ENCODE assay signal across 18 cellular contexts in genomic region chr16:67256701-67257230, GRCh38. TPM values are rescaled to one million over a fixed set of nuclear protein-coding genes. Genes with fewer than 3 reads are reported as not detected.
DNase-seq lines count a peak whose midpoint lies in the region; ATAC-seq, FAIRE-seq and TF ChIP-seq lines count a peak whose summit lies in the region.
"Had no signal": no experiment of that assay in that cellular context is flagged by ENCODE, and none has a peak within 500 bp of the region (broad histone marks: within the 10 kb centered on the region; RNA-seq: fewer than 3 reads in every experiment).

No MANE protein-coding gene starts in this region.

- no peak for TF ChIP-seq CTCF in kidney (IDR thresholded peaks at IDR 0.05; ENCODE audit: borderline replicate concordance, extremely low read depth, insufficient read depth)
- TF ChIP-seq CTCF in osteoblast (IDR thresholded peaks at IDR 0.05; ENCODE audit: extremely low read depth, low read depth, low read length) = no peak

- no peak overlapping the region for H2AFZ ChIP-seq in osteoblast (ENCODE audit: low read length)

- POLR2A ChIA-PET in HEK293T (lab: Yijun Ruan, JAX) = interaction anchor here (1.2 to 1.4 kb wide), 2 partner anchors 9 to 10 kb away, joined by 4 read pairs; no protein-coding TSS in a partner anchor

- H3K79me2 ChIP-seq in osteoblast (ENCODE audit: insufficient read depth, low read length) = no peaks in the 10 kb centered on the region

- H3K36me3 ChIP-seq in kidney (ENCODE audit: control insufficient read depth in 1 of 2, insufficient read depth in 2 of 2, low read length in 2 of 2) (no peaks in the 10 kb centered on the region), osteoblast (ENCODE audit: insufficient read depth, low read length) (peaks cover 6% of the 10 kb centered on the region)

- intact Hi-C loops in kidney (cut with DNase I) = loop anchor here (10.0 kb wide), 1 partner anchor 218 kb away; no protein-coding TSS in a partner anchor

- CTCF ChIA-PET in HEK293T (lab: Yijun Ruan, JAX) = no interaction called here

- no peaks in the 10 kb centered on the region for H3K36me3 Mint-ChIP-seq in T-helper 1 cell treated with Interleukin-12 subunit alpha and Interleukin-12 subunit beta and Interleukin-4 antibody, amounts not matched to agents 30 μg/mL and 1 μg/mL, for 36 hours (ENCODE audit: low read depth)

- H3K9ac ChIP-seq in kidney (ENCODE audit: low read length in 2 of 2) = no peak overlapping the region

- ATAC-seq in GM19395 (IDR thresholded peaks at IDR 0.05; ENCODE audit: unreplicated experiment) = no peak
- ATAC-seq: A549 had no signal

- H3K27ac ChIP-seq in kidney (ENCODE audit: low read depth in 2 of 2, low read length in 2 of 2) = no peak overlapping the region
- H3K27ac ChIP-seq in osteoblast (ENCODE audit: low read depth, low read length) = no peak overlapping the region
- H3K27ac ChIP-seq: 22Rv1, A549, C4-2B had no signal

- FAIRE-seq in kidney (lab: Jason Lieb, UNC) = no peak
- FAIRE-seq: A549 had no signal

- H3K27ac Mint-ChIP-seq in T-helper 1 cell treated with Interleukin-12 subunit alpha and Interleukin-12 subunit beta and Interleukin-4 antibody, amounts not matched to agents 30 μg/mL and 1 μg/mL, for 36 hours = peak overlapping the region; percentile 27
- H3K27ac Mint-ChIP-seq: CD4-positive, alpha-beta T cell had no signal

- no peak for DNase-seq in T-helper 1 cell
- DNase-seq in kidney = peak; percentile 39
- peak; percentile 15 for DNase-seq in osteoblast (ENCODE audit: insufficient read length, low spot score, missing footprints)
- no peak for DNase-seq in ecto neural progenitor cell (ENCODE audit: low spot score)
- no peak for DNase-seq in activated CD4-positive, alpha-beta T cell treated with anti-CD3 and anti-CD28 coated beads, Interleukin-2, amount 50 U/mL, for 4 hours
- no peak for DNase-seq in HEK293T (ENCODE audit: extremely low spot score)
- DNase-seq: AML-193; CD4-positive, alpha-beta T cell; DMS153; DMS79 treated with DMSO at 0.1 percent for 48 hours; GF-D8; GOT3; H9 had no signal

- no peaks in the 10 kb centered on the region for H3K27me3 ChIP-seq in osteoblast (ENCODE audit: insufficient read depth, low read length)

- no peaks in the 10 kb centered on the region for H3K9me3 Mint-ChIP-seq in T-helper 1 cell treated with Interleukin-12 subunit alpha and Interleukin-12 subunit beta and Interleukin-4 antibody, amounts not matched to agents 30 μg/mL and 1 μg/mL, for 36 hours
- H3K9me3 Mint-ChIP-seq: CD4-positive, alpha-beta T cell; H9 had no signal

- H3K27me3 Mint-ChIP-seq in T-helper 1 cell treated with Interleukin-12 subunit alpha and Interleukin-12 subunit beta and Interleukin-4 antibody, amounts not matched to agents 30 μg/mL and 1 μg/mL, for 36 hours (ENCODE audit: low read depth) = no peaks in the 10 kb centered on the region

- no peak overlapping the region for H3K4me3 Mint-ChIP-seq in T-helper 1 cell treated with Interleukin-12 subunit alpha and Interleukin-12 subunit beta and Interleukin-4 antibody, amounts not matched to agents 30 μg/mL and 1 μg/mL, for 36 hours
- H3K4me3 Mint-ChIP-seq: CD4-positive, alpha-beta T cell; H9 had no signal

- H3K4me2 ChIP-seq in osteoblast (ENCODE audit: insufficient read depth, low read length) = no peak overlapping the region
- H3K4me2 ChIP-seq: A549 had no signal

- H3K4me1 Mint-ChIP-seq in T-helper 1 cell treated with Interleukin-12 subunit alpha and Interleukin-12 subunit beta and Interleukin-4 antibody, amounts not matched to agents 30 μg/mL and 1 μg/mL, for 36 hours (ENCODE audit: low read depth) = peaks cover 5% of the 10 kb centered on the region
- H3K4me1 Mint-ChIP-seq: H9 had no signal

- H4K20me1 ChIP-seq in osteoblast (ENCODE audit: insufficient read depth, low read length) = peaks cover 4% of the 10 kb centered on the region

- H3K4me3 ChIP-seq in kidney (ENCODE audit: low read length in 2 of 2) = no peak overlapping the region
- no peak overlapping the region for H3K4me3 ChIP-seq in osteoblast (ENCODE audit: insufficient read depth, low read length)
- H3K4me3 ChIP-seq: A549 had no signal

- no peaks in the 10 kb centered on the region for H3K4me1 ChIP-seq in kidney (ENCODE audit: control insufficient read depth in 1 of 2, insufficient read depth in 1 of 2, low read depth in 1 of 2, low read length in 2 of 2)
- peaks cover 9% of the 10 kb centered on the region for H3K4me1 ChIP-seq in osteoblast (ENCODE audit: insufficient read depth, low read length)
- H3K4me1 ChIP-seq: A549 had no signal

- no peaks in the 10 kb centered on the region for H3K9me3 ChIP-seq in kidney (ENCODE audit: control insufficient read depth in 1 of 2, low read length in 2 of 2)
- no peaks in the 10 kb centered on the region for H3K9me3 ChIP-seq in osteoblast (ENCODE audit: low read depth, low read length)
- H3K9me3 ChIP-seq: A549 had no signal

TF ChIP-seq in HEK293T, 16 proteins besides CTCF, POLR2A, EP300 and RAD21:
- TF ChIP-seq PKNOX1 (IDR thresholded peaks at IDR 0.05) = no peak
- TF ChIP-seq BHLHE40 (IDR thresholded peaks at IDR 0.05; ENCODE audit: borderline replicate concordance) = no peak
- no peak for TF ChIP-seq ZNF384 (IDR thresholded peaks at IDR 0.05)
- no peak for TF ChIP-seq L3MBTL2 (conservative IDR thresholded peaks at IDR 0.05)
- TF ChIP-seq FOXA1 (IDR thresholded peaks at IDR 0.05) = no peak
- no peak for TF ChIP-seq HDGF (IDR thresholded peaks at IDR 0.05; ENCODE audit: borderline replicate concordance)
- no peak for TF ChIP-seq FOXK2 (IDR thresholded peaks at IDR 0.05)
- no peak for TF ChIP-seq FOXM1 (IDR thresholded peaks at IDR 0.05; ENCODE audit: borderline replicate concordance)
- no peak for TF ChIP-seq ELF4 (IDR thresholded peaks at IDR 0.05)
- TF ChIP-seq ARNT (IDR thresholded peaks at IDR 0.05) = no peak
- no peak for TF ChIP-seq LEF1 (IDR thresholded peaks at IDR 0.05; ENCODE audit: borderline replicate concordance)
- TF ChIP-seq SP1 (IDR thresholded peaks at IDR 0.05) = no peak
- TF ChIP-seq TARDBP (IDR thresholded peaks at IDR 0.05) = no peak
- no peak for TF ChIP-seq SUZ12 (IDR thresholded peaks at IDR 0.05)
- no peak for TF ChIP-seq NFRKB (IDR thresholded peaks at IDR 0.05)
- TF ChIP-seq CTBP1 (IDR thresholded peaks at IDR 0.05; ENCODE audit: borderline replicate concordance) = no peak

RNA-seq across cellular contexts. Expression of gene SLC9A5, which starts 8.0 kb away (rescaled TPM):
- total RNA-seq in kidney = 1.1 TPM
- polyA plus RNA-seq in kidney (ENCODE audit: insufficient read depth, low read depth, low replicate concordance) = 0.92 TPM
- 2.9 and 3.6 TPM in 2 replicates for total RNA-seq in osteoblast

RNA-seq across cellular contexts. Expression of gene FHOD1, which starts 9.5 kb away (rescaled TPM):
- total RNA-seq in kidney (30.4 TPM), osteoblast (27.4 and 28.2 TPM in 2 replicates)
- polyA plus RNA-seq in kidney (ENCODE audit: insufficient read depth, low read depth, low replicate concordance) = 21.0 TPM

RNA-seq across cellular contexts. Expression of gene PLEKHG4, which starts 22.6 kb away (rescaled TPM):
- total RNA-seq in kidney (10.1 TPM), osteoblast (31.8 and 41.6 TPM in 2 replicates)
- polyA plus RNA-seq in kidney (ENCODE audit: insufficient read depth, low read depth, low replicate concordance) = 2.6 TPM

RNA-seq across cellular contexts. Expression of gene TMEM208, which starts 29.8 kb away (rescaled TPM):
- total RNA-seq in kidney (47.1 TPM), osteoblast (22.4 and 25.3 TPM in 2 replicates)
- 145 TPM for polyA plus RNA-seq in kidney (ENCODE audit: insufficient read depth, low read depth, low replicate concordance)

RNA-seq across cellular contexts. Expression of gene ELMO3, which starts 57.8 kb away (rescaled TPM):
- total RNA-seq in kidney = 24.2 TPM
- 33.1 TPM for polyA plus RNA-seq in kidney (ENCODE audit: insufficient read depth, low read depth, low replicate concordance)
- total RNA-seq in osteoblast = 0.29 and 0.36 TPM in 2 replicates

Comparison
In these comparisons a context has a peak if more than half of its experiments do, and no peak if none do; other contexts are left out.
1. DNase-seq: peak in kidney (single experiment) and osteoblast (single experiment); none in T-helper 1 cell (0 of 5), ecto neural progenitor cell (single experiment), activated CD4-positive, alpha-beta T cell treated with anti-CD3 and anti-CD28 coated beads, Interleukin-2, amount 50 U/mL, for 4 hours (0 of 2) and HEK293T (single experiment).